Comparison of ENCODE assay signal across 1 cellular context in genomic region chr20:5078399-5078958, GRCh38.
A peak's percentile ranks its signal among the peaks of the same experiment; 100 is the strongest.
TF ChIP-seq lines count a peak whose summit lies in the region.

No MANE protein-coding gene starts in this region.

TF ChIP-seq in GM12878, 131 proteins besides CTCF, POLR2A, EP300 and RAD21 (continued from another document and continues in another):
- TF ChIP-seq, protein P1, sequence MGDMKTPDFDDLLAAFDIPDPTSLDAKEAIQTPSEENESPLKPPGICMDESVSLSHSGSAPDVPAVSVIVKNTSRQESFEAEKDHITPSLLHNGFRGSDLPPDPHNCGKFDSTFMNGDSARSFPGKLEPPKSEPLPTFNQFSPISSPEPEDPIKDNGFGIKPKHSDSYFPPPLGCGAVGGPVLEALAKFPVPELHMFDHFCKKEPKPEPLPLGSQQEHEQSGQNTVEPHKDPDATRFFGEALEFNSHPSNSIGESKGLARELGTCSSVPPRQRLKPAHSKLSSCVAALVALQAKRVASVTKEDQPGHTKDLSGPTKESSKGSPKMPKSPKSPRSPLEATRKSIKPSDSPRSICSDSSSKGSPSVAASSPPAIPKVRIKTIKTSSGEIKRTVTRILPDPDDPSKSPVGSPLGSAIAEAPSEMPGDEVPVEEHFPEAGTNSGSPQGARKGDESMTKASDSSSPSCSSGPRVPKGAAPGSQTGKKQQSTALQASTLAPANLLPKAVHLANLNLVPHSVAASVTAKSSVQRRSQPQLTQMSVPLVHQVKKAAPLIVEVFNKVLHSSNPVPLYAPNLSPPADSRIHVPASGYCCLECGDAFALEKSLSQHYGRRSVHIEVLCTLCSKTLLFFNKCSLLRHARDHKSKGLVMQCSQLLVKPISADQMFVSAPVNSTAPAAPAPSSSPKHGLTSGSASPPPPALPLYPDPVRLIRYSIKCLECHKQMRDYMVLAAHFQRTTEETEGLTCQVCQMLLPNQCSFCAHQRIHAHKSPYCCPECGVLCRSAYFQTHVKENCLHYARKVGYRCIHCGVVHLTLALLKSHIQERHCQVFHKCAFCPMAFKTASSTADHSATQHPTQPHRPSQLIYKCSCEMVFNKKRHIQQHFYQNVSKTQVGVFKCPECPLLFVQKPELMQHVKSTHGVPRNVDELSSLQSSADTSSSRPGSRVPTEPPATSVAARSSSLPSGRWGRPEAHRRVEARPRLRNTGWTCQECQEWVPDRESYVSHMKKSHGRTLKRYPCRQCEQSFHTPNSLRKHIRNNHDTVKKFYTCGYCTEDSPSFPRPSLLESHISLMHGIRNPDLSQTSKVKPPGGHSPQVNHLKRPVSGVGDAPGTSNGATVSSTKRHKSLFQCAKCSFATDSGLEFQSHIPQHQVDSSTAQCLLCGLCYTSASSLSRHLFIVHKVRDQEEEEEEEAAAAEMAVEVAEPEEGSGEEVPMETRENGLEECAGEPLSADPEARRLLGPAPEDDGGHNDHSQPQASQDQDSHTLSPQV (IDR thresholded peaks at IDR 0.05): 0 out of 2 replicates have a peak, but pooled peaks have one; percentile 8
- TF ChIP-seq SPI1 (IDR thresholded peaks at IDR 0.05; ENCODE audit: borderline replicate concordance, insufficient read depth, low read depth, low read length) (peak; percentile 56; the same call in 1 of the 2 replicates), SP1 (IDR thresholded peaks at IDR 0.05; ENCODE audit: low read depth, low read length) (peak; percentile 25), DPF2 (IDR thresholded peaks at IDR 0.05) (peak; percentile 88), GATAD2B (conservative IDR thresholded peaks at IDR 0.05; ENCODE audit: low read depth) (peak; percentile 72; the same call in 1 of the 2 replicates), EZH2 (IDR thresholded peaks at IDR 0.05; ENCODE audit: borderline replicate concordance, control insufficient read depth, low read depth, low read length) (0 out of 2 replicates have a peak, but pooled peaks have one; percentile 43), BMI1 (IDR thresholded peaks at IDR 0.05; ENCODE audit: borderline replicate concordance) (peak; percentile 45; the same call in 1 of the 2 replicates), ZSCAN29 (IDR thresholded peaks at IDR 0.05) (peak; percentile 1; the same call in 1 of the 2 replicates), LARP7 (IDR thresholded peaks at IDR 0.05) (no peak), EED (IDR thresholded peaks at IDR 0.05; ENCODE audit: low read depth) (peak; percentile 88), POLR2AphosphoS5 (IDR thresholded peaks at IDR 0.05; ENCODE audit: low read length) (peak; percentile 64), ZBED1 (IDR thresholded peaks at IDR 0.05; ENCODE audit: borderline replicate concordance) (peak; percentile 94), FOXM1 (IDR thresholded peaks at IDR 0.05; ENCODE audit: low read depth, low read length) (peak; percentile 87), YBX1 (IDR thresholded peaks at IDR 0.05) (no peak), SMC3 (IDR thresholded peaks at IDR 0.05; ENCODE audit: borderline replicate concordance, low read length) (no peak; the same call in 1 of the 2 replicates), ZNF274 (IDR thresholded peaks at IDR 0.05; ENCODE audit: insufficient read depth, insufficient read length) (no peak), SMAD5 (IDR thresholded peaks at IDR 0.05; ENCODE audit: low read depth) (no peak), STAT1 (conservative IDR thresholded peaks at IDR 0.05) (peak; percentile 77; the same call in 1 of the 2 replicates), NR2C1 (IDR thresholded peaks at IDR 0.05) (0 out of 2 replicates have a peak, but pooled peaks have one; percentile 7), ATF7 (IDR thresholded peaks at IDR 0.05; ENCODE audit: low read depth) (peak; percentile 93), KLF5 (IDR thresholded peaks at IDR 0.05; ENCODE audit: partially characterized antibody) (peak; percentile 55), KAT2A (conservative IDR thresholded peaks at IDR 0.05; ENCODE audit: control insufficient read depth, low read depth, low read length) (no peak), SMAD1 (IDR thresholded peaks at IDR 0.05; ENCODE audit: low read depth, partially characterized antibody) (peak; percentile 75), TBL1XR1 (IDR thresholded peaks at IDR 0.05; ENCODE audit: low read depth, low read length) (peak; percentile 99), NFIC (IDR thresholded peaks at IDR 0.05; ENCODE audit: low read depth, low read length) (peak; percentile 99), MAX (IDR thresholded peaks at IDR 0.05; ENCODE audit: low read depth, low read length) (peak; percentile 83; the same call in 1 of the 2 replicates), ZBTB40 (IDR thresholded peaks at IDR 0.05; ENCODE audit: borderline replicate concordance) (no peak; the same call in 1 of the 2 replicates), CUX1 (IDR thresholded peaks at IDR 0.05; ENCODE audit: insufficient replicate concordance, low read depth, low read length) (no peak), TCF3 (IDR thresholded peaks at IDR 0.05; ENCODE audit: borderline replicate concordance, insufficient read depth, low read depth, low read length) (peak; percentile 71; the same call in 1 of the 2 replicates), CBX3 (IDR thresholded peaks at IDR 0.05; ENCODE audit: borderline replicate concordance, low read depth) (no peak), YY1 (IDR thresholded peaks at IDR 0.05; ENCODE audit: low read depth, low read length) (peak; percentile 62; the same call in 1 of the 2 replicates), SIN3A (IDR thresholded peaks at IDR 0.05; ENCODE audit: low read depth, low read length) (no peak), IRF4 (IDR thresholded peaks at IDR 0.05; ENCODE audit: low read depth, low read length) (peak; percentile 94)
- TF ChIP-seq, protein P2, sequence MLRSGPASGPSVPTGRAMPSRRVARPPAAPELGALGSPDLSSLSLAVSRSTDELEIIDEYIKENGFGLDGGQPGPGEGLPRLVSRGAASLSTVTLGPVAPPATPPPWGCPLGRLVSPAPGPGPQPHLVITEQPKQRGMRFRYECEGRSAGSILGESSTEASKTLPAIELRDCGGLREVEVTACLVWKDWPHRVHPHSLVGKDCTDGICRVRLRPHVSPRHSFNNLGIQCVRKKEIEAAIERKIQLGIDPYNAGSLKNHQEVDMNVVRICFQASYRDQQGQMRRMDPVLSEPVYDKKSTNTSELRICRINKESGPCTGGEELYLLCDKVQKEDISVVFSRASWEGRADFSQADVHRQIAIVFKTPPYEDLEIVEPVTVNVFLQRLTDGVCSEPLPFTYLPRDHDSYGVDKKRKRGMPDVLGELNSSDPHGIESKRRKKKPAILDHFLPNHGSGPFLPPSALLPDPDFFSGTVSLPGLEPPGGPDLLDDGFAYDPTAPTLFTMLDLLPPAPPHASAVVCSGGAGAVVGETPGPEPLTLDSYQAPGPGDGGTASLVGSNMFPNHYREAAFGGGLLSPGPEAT (IDR thresholded peaks at IDR 0.05; ENCODE audit: low read depth): peak; percentile 97
- TF ChIP-seq, protein P3, sequence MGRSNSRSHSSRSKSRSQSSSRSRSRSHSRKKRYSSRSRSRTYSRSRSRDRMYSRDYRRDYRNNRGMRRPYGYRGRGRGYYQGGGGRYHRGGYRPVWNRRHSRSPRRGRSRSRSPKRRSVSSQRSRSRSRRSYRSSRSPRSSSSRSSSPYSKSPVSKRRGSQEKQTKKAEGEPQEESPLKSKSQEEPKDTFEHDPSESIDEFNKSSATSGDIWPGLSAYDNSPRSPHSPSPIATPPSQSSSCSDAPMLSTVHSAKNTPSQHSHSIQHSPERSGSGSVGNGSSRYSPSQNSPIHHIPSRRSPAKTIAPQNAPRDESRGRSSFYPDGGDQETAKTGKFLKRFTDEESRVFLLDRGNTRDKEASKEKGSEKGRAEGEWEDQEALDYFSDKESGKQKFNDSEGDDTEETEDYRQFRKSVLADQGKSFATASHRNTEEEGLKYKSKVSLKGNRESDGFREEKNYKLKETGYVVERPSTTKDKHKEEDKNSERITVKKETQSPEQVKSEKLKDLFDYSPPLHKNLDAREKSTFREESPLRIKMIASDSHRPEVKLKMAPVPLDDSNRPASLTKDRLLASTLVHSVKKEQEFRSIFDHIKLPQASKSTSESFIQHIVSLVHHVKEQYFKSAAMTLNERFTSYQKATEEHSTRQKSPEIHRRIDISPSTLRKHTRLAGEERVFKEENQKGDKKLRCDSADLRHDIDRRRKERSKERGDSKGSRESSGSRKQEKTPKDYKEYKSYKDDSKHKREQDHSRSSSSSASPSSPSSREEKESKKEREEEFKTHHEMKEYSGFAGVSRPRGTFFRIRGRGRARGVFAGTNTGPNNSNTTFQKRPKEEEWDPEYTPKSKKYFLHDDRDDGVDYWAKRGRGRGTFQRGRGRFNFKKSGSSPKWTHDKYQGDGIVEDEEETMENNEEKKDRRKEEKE (IDR thresholded peaks at IDR 0.05): no peak
- TF ChIP-seq, protein P4, sequence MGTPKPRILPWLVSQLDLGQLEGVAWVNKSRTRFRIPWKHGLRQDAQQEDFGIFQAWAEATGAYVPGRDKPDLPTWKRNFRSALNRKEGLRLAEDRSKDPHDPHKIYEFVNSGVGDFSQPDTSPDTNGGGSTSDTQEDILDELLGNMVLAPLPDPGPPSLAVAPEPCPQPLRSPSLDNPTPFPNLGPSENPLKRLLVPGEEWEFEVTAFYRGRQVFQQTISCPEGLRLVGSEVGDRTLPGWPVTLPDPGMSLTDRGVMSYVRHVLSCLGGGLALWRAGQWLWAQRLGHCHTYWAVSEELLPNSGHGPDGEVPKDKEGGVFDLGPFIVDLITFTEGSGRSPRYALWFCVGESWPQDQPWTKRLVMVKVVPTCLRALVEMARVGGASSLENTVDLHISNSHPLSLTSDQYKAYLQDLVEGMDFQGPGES (IDR thresholded peaks at IDR 0.05): no peak
- TF ChIP-seq, protein P5, sequence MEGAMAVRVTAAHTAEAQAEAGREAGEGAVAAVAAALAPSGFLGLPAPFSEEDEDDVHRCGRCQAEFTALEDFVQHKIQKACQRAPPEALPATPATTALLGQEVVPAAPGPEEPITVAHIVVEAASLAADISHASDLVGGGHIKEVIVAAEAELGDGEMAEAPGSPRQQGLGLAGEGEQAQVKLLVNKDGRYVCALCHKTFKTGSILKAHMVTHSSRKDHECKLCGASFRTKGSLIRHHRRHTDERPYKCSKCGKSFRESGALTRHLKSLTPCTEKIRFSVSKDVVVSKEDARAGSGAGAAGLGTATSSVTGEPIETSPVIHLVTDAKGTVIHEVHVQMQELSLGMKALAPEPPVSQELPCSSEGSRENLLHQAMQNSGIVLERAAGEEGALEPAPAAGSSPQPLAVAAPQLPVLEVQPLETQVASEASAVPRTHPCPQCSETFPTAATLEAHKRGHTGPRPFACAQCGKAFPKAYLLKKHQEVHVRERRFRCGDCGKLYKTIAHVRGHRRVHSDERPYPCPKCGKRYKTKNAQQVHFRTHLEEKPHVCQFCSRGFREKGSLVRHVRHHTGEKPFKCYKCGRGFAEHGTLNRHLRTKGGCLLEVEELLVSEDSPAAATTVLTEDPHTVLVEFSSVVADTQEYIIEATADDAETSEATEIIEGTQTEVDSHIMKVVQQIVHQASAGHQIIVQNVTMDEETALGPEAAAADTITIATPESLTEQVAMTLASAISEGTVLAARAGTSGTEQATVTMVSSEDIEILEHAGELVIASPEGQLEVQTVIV (IDR thresholded peaks at IDR 0.05; ENCODE audit: borderline replicate concordance, partially characterized antibody): no peak
